In genomic region chr1:113042336-113043143, GRCh38 we compare ENCODE assay signal across 8 cellular contexts. TPM values are rescaled to one million over a fixed set of nuclear protein-coding genes. Genes with fewer than 3 reads are reported as not detected.
DNase-seq lines count a peak whose midpoint lies in the region; ATAC-seq and TF ChIP-seq lines count a peak whose summit lies in the region.

No MANE protein-coding gene starts in this region.

- H2AFZ ChIP-seq in smooth muscle cell (ENCODE audit: low read depth), result no peak overlapping the region

- H3K9ac ChIP-seq in smooth muscle cell (ENCODE audit: low read depth), result no peak overlapping the region

- H3K27me3 ChIP-seq in CD8-positive, alpha-beta T cell (ENCODE audit: insufficient read depth, low read length), result no peaks in the 10 kb centered on the region
- no peaks in the 10 kb centered on the region for H3K27me3 ChIP-seq in smooth muscle cell (ENCODE audit: low read depth)

- no peak overlapping the region for H3K4me3 ChIP-seq in CD8-positive, alpha-beta T cell (ENCODE audit: low read depth, low read length)
- H3K4me3 ChIP-seq in smooth muscle cell, result no peak overlapping the region

- H3F3A ChIP-seq in smooth muscle cell (ENCODE audit: low read depth), result no peaks in the 10 kb centered on the region

- H3K79me2 ChIP-seq in smooth muscle cell (ENCODE audit: low read depth), result no peaks in the 10 kb centered on the region

- peaks cover 25% of the 10 kb centered on the region for H3K4me1 ChIP-seq in CD8-positive, alpha-beta T cell (ENCODE audit: insufficient read depth, low read length)
- H3K4me1 ChIP-seq in smooth muscle cell (ENCODE audit: low read depth), result peaks cover 22% of the 10 kb centered on the region

- no peaks in the 10 kb centered on the region for H3K27me3 Mint-ChIP-seq in CD8-positive, alpha-beta T cell (ENCODE audit: low read depth)

- DNase-seq in CD8-positive, alpha-beta T cell, result peak in 1 of 7 experiments; percentile 7
- DNase-seq in GM19238 (ENCODE audit: insufficient read length, low spot score) (peak; percentile 60), HUDEP-2 (lab: John Stamatoyannopoulos, UW; ENCODE audit: unreplicated experiment in 76 of 76) (peak in 71 of 76 experiments; percentile 13 to 84 (median 62)), RWPE1 (ENCODE audit: low spot score) (peak; percentile 72), cerebellum (ENCODE audit: low spot score) (peak; percentile 76), iris pigment epithelial cell (ENCODE audit: low read depth) (peak; percentile 74), smooth muscle cell (lab: John Stamatoyannopoulos, UW; ENCODE audit: unreplicated experiment) (peak; percentile 14)

- intact Hi-C loops in CD8-positive, alpha-beta T cell (cut with DNase I, micrococcal nuclease), result loop anchor here in 1 of 2 experiments (1.0 kb wide), 1 partner anchor 324 kb away; a partner anchor contains a TSS

- no peaks in the 10 kb centered on the region for H4K20me1 ChIP-seq in smooth muscle cell (ENCODE audit: low read depth)

- H3K36me3 ChIP-seq in CD8-positive, alpha-beta T cell (ENCODE audit: insufficient read depth, low read length), result no peaks in the 10 kb centered on the region
- H3K36me3 ChIP-seq in smooth muscle cell (ENCODE audit: low read depth), result no peaks in the 10 kb centered on the region

- H3K4me1 Mint-ChIP-seq in CD8-positive, alpha-beta T cell (ENCODE audit: low read depth), result peaks cover 31% of the 10 kb centered on the region

- WGBS in smooth muscle cell (ENCODE audit: low lambda C conversion rate), result 1% methylated on average over 11 of the region's 11 CpGs

- CTCF ChIA-PET in CD8-positive, alpha-beta T cell (lab: Charles Lee), result interaction anchor here (0.8 to 3.3 kb wide), 7 partner anchors 9 to 327 kb away, joined by 3 to 13 read pairs (median 5); partner anchors contain the start of genes LRIG2 and PPM1J
- CTCF ChIA-PET in RWPE1 (lab: Yijun Ruan, JAX), result interaction anchor here (0.5 to 1.2 kb wide), 19 partner anchors 9 to 395 kb away, joined by 3 to 9 read pairs (median 4); partner anchors contain the start of gene LRIG2

- TF ChIP-seq CTCF in CD8-positive, alpha-beta T cell (IDR thresholded peaks at IDR 0.05), result no peak
- TF ChIP-seq CTCF in RWPE1 (conservative IDR thresholded peaks at IDR 0.05; ENCODE audit: low read depth) (peak; percentile 65), smooth muscle cell (IDR thresholded peaks at IDR 0.05; ENCODE audit: borderline replicate concordance, insufficient read depth, poor library complexity, severe bottlenecking) (peak; percentile 52)

- H3K9me3 ChIP-seq in CD8-positive, alpha-beta T cell (ENCODE audit: low read length), result no peaks in the 10 kb centered on the region
- no peaks in the 10 kb centered on the region for H3K9me3 ChIP-seq in smooth muscle cell (replicated peaks; ENCODE audit: low read depth)

- ATAC-seq in CD8-positive, alpha-beta T cell, result no peak
- no peak for ATAC-seq in GM19328 (IDR thresholded peaks at IDR 0.05; ENCODE audit: unreplicated experiment)

- no peaks in the 10 kb centered on the region for H3K36me3 Mint-ChIP-seq in CD8-positive, alpha-beta T cell

- H3K9me3 Mint-ChIP-seq in CD8-positive, alpha-beta T cell, result no peaks in the 10 kb centered on the region

- no peak overlapping the region for H3K4me3 Mint-ChIP-seq in CD8-positive, alpha-beta T cell

- no peak overlapping the region for H3K27ac ChIP-seq in CD8-positive, alpha-beta T cell (ENCODE audit: low read depth, low read length)
- H3K27ac ChIP-seq in RWPE1 (peak overlapping the region; percentile 61), smooth muscle cell (ENCODE audit: low read depth) (peak overlapping the region; percentile 47)

- POLR2A ChIA-PET in CD8-positive, alpha-beta T cell (lab: Charles Lee), result no interaction called here
- POLR2A ChIA-PET in RWPE1 (lab: Yijun Ruan, JAX; ENCODE audit: low non-redundant PET), result interaction anchor here (1.9 kb wide), 1 partner anchor 86 kb away, joined by 4 read pairs; the partner anchor contains the start of gene SLC16A1

- H3K4me2 ChIP-seq in smooth muscle cell, result peak overlapping the region; percentile 45

- H3K27ac Mint-ChIP-seq in CD8-positive, alpha-beta T cell, result peak overlapping the region; percentile 33

RNA-seq across cellular contexts. Expression of gene LRIG2, which starts 30.5 kb away (rescaled TPM):
- 10 to 100 TPM; 13.1 to 13.8 TPM for total RNA-seq in CD8-positive, alpha-beta T cell
- total RNA-seq in cerebellum, result 40.6 TPM
- total RNA-seq in smooth muscle cell, result 10.6 and 19.0 TPM in 2 replicates
- polyA plus RNA-seq in smooth muscle cell, result 4.2 and 5.9 TPM in 2 replicates
